Comparison of ENCODE assay signal across 8 cellular contexts in genomic region chr9:1939926-1940368, GRCh38.
DNase-seq lines count a peak whose midpoint lies in the region; ATAC-seq and TF ChIP-seq lines count a peak whose summit lies in the region.

No MANE protein-coding gene starts in this region.

- H3K4me3 Mint-ChIP-seq in type B pancreatic cell, result no peak overlapping the region

- H3K4me1 Mint-ChIP-seq in type B pancreatic cell (ENCODE audit: unreplicated experiment), result no peaks in the 10 kb centered on the region

- peak; percentile 72 for TF ChIP-seq CTCF in type B pancreatic cell (conservative IDR thresholded peaks at IDR 0.05)

- no peaks in the 10 kb centered on the region for H3K27me3 Mint-ChIP-seq in type B pancreatic cell

- H3K9me3 Mint-ChIP-seq in type B pancreatic cell, result peaks cover 6% of the 10 kb centered on the region

- ATAC-seq in GM19395 (IDR thresholded peaks at IDR 0.05; ENCODE audit: unreplicated experiment) (peak; percentile 80), HG03196 (IDR thresholded peaks at IDR 0.05; ENCODE audit: unreplicated experiment) (peak; percentile 83), left lobe of liver (peak; percentile 97)

- DNase-seq in EH (ENCODE audit: low read depth) (peak; percentile 9), NCI-H748 treated with DMSO at 0.1 percent for 48 hours (lab: John Stamatoyannopoulos, UW) (peak; percentile 8), left lobe of liver (ENCODE audit: low spot score) (no peak), type B pancreatic cell (ENCODE audit: extremely low spot score, unreplicated experiment) (no peak), T-helper 9 cell (no peak)
- DNase-seq in activated naive CD4-positive, alpha-beta T cell treated with anti-CD3 and anti-CD28 coated beads, Interleukin-2, amount 50 U/mL, for 16 hours, result peak; percentile 26

- no peak overlapping the region for H3K27ac Mint-ChIP-seq in type B pancreatic cell

- H3K36me3 Mint-ChIP-seq in type B pancreatic cell, result no peaks in the 10 kb centered on the region

Comparison
In these comparisons a context has a peak if more than half of its experiments do, and no peak if none do; other contexts are left out.
1. DNase-seq: peak in EH (single experiment), NCI-H748 treated with DMSO at 0.1 percent for 48 hours (single experiment) and activated naive CD4-positive, alpha-beta T cell treated with anti-CD3 and anti-CD28 coated beads, Interleukin-2, amount 50 U/mL, for 16 hours (single experiment); none in left lobe of liver (single experiment), type B pancreatic cell (single experiment) and T-helper 9 cell (single experiment).
2. Peak in every context shown above with its lines, with median percentiles within 50 percentile points of each other: ATAC-seq.